Comparison of ENCODE assay signal across 8 cellular contexts in genomic region chr10:7817984-7818294, GRCh38. TPM values are rescaled to one million over a fixed set of nuclear protein-coding genes. Genes with fewer than 3 reads are reported as not detected.
DNase-seq lines count a peak whose midpoint lies in the region; ATAC-seq, FAIRE-seq and TF ChIP-seq lines count a peak whose summit lies in the region.

No MANE protein-coding gene starts in this region.

- ATAC-seq in GM18909 (IDR thresholded peaks at IDR 0.05; ENCODE audit: poor library complexity, unreplicated experiment) (peak; percentile 22), HG03442 (IDR thresholded peaks at IDR 0.05; ENCODE audit: unreplicated experiment) (peak; percentile 10), HG03565 (IDR thresholded peaks at IDR 0.05; ENCODE audit: unreplicated experiment) (no peak)

- peak overlapping the region; percentile 97 for H3K4me3 ChIP-seq in bronchial epithelial cell (ENCODE audit: low read depth, low read length)
- H3K4me3 ChIP-seq in muscle layer of colon (ENCODE audit: low read depth in 1 of 2, low read length in 2 of 2) = peak overlapping the region; percentile 43 to 98

- TF ChIP-seq CTCF in bronchial epithelial cell (IDR thresholded peaks at IDR 0.05; ENCODE audit: insufficient read depth, low read length, severe bottlenecking) = no peak

- H3K27ac ChIP-seq in muscle layer of colon (ENCODE audit: low read depth, low read length) = peak overlapping the region; percentile 4

- H3K4me1 ChIP-seq in muscle layer of colon (ENCODE audit: insufficient read depth, low read length) = peaks cover 9% of the 10 kb centered on the region

- H3K27me3 ChIP-seq in bronchial epithelial cell (ENCODE audit: control insufficient read depth, insufficient read depth, low read length) (no peaks in the 10 kb centered on the region), muscle layer of colon (ENCODE audit: control insufficient read depth in 1 of 2, insufficient read depth in 2 of 2, low read length in 2 of 2) (no peaks in the 10 kb centered on the region)

- no peak overlapping the region for H3K9ac ChIP-seq in muscle layer of colon (ENCODE audit: low read length)

- no peak for DNase-seq in bronchial epithelial cell (ENCODE audit: low read depth)
- DNase-seq in NCI-H128 (lab: John Stamatoyannopoulos, UW; ENCODE audit: unreplicated experiment) = no peak
- no peak for DNase-seq in SKM-1 treated with dmso at 0.1 percent for 144 hours (lab: John Stamatoyannopoulos, UW; ENCODE audit: unreplicated experiment)
- no peak for DNase-seq in COLO829 (ENCODE audit: low spot score)

- FAIRE-seq in bronchial epithelial cell (lab: Jason Lieb, UNC) = no peak

- H3K9me3 ChIP-seq in muscle layer of colon (ENCODE audit: low read length) = no peaks in the 10 kb centered on the region

- H3K36me3 ChIP-seq in bronchial epithelial cell (ENCODE audit: control insufficient read depth, insufficient read depth, low read length) (peaks cover 1% of the 10 kb centered on the region), muscle layer of colon (ENCODE audit: insufficient read depth, low read length) (no peaks in the 10 kb centered on the region)

RNA-seq across cellular contexts. Expression of gene TAF3, which starts 0.4 kb away (rescaled TPM):
- total RNA-seq in bronchial epithelial cell = 1.3 and 1.4 TPM in 2 replicates

RNA-seq across cellular contexts. Expression of gene ATP5F1C, which starts 30.0 kb away (rescaled TPM):
- total RNA-seq in bronchial epithelial cell = 153 and 165 TPM in 2 replicates

RNA-seq across cellular contexts. Expression of gene KIN, which starts 30.1 kb away (rescaled TPM):
- 2.9 and 4.6 TPM in 2 replicates for total RNA-seq in bronchial epithelial cell
